8 cellular contexts compared by ENCODE assay signal in genomic region chr3:138947303-138948121, GRCh38. TPM values are rescaled to one million over a fixed set of nuclear protein-coding genes. Genes with fewer than 3 reads are reported as not detected.
DNase-seq lines count a peak whose midpoint lies in the region; ATAC-seq and TF ChIP-seq lines count a peak whose summit lies in the region.

No MANE protein-coding gene starts in this region.

- peak overlapping the region; percentile 46 to 69 (median 54); a peak in 19 of 20 replicates for H3K4me3 ChIP-seq in BLaER1 treated with 17β-estradiol and CSF1 and Interleukin-3, amounts not matched to agents 10 nM and 100 nM
- H3K4me3 ChIP-seq in Panc1 (ENCODE audit: low read depth in 2 of 2, low read length in 2 of 2) (peak overlapping the region; percentile 62 to 69), neuronal stem cell (ENCODE audit: low read length in 2 of 2) (peak overlapping the region; percentile 48 to 67)

- H2BK120ac ChIP-seq in neuronal stem cell (ENCODE audit: low read depth, low read length): no peak overlapping the region

- no peak overlapping the region for H4K91ac ChIP-seq in neuronal stem cell (ENCODE audit: low read depth, low read length, poor library complexity)

- peaks cover 0 to 90% (median 80%) of the 10 kb centered on the region in 11 experiments; a peak in 19 of 22 replicates for H4K20me1 ChIP-seq in BLaER1 treated with 17β-estradiol and CSF1 and Interleukin-3, amounts not matched to agents 10 nM and 100 nM

- TF ChIP-seq CTCF in Panc1 (IDR thresholded peaks at IDR 0.05) (no peak), endothelial cell (IDR thresholded peaks at IDR 0.05; ENCODE audit: unreplicated experiment) (no peak)

- peak overlapping the region; percentile 89 for H3K4me3 Mint-ChIP-seq in endothelial cell (ENCODE audit: unreplicated experiment)

- H3K9ac ChIP-seq in BLaER1 treated with 17β-estradiol and CSF1 and Interleukin-3, amounts not matched to agents 10 nM and 100 nM: peak overlapping the region in 1 of 11 experiments; percentile 20; a peak in 2 of 22 replicates
- H3K9ac ChIP-seq in neuronal stem cell (ENCODE audit: low read depth, low read length, poor library complexity): no peak overlapping the region

- H3K36me3 Mint-ChIP-seq in endothelial cell (ENCODE audit: low read depth, unreplicated experiment): peaks cover 14% of the 10 kb centered on the region

- peak overlapping the region; percentile 78 for H3K18ac ChIP-seq in neuronal stem cell (ENCODE audit: low read length)

- peak overlapping the region; percentile 96 for H2AFZ ChIP-seq in neuronal stem cell (ENCODE audit: low read length)

- CTCF ChIA-PET in Panc1 (lab: Charles Lee): interaction anchor here (0.7 to 2.2 kb wide), 2 partner anchors 11 to 31 kb away, joined by 3 to 18 read pairs; no protein-coding TSS in a partner anchor

- no peak overlapping the region for H3K4ac ChIP-seq in neuronal stem cell (ENCODE audit: low read length)

- no peak overlapping the region for H3K14ac ChIP-seq in neuronal stem cell (ENCODE audit: low read length)

- no peaks in the 10 kb centered on the region for H3K9me3 ChIP-seq in BLaER1 treated with 17β-estradiol and CSF1 and Interleukin-3, amounts not matched to agents 10 nM and 100 nM (replicated peaks in 1 of 11)
- H3K9me3 ChIP-seq in Panc1 (ENCODE audit: control insufficient read depth, insufficient read depth, low read depth, low read length): no peaks in the 10 kb centered on the region
- no peaks in the 10 kb centered on the region for H3K9me3 ChIP-seq in neuronal stem cell (replicated peaks in 1 of 2; ENCODE audit: control insufficient read depth in 2 of 2, insufficient read depth in 1 of 2, low read depth in 1 of 2, low read length in 2 of 2)

- H2BK12ac ChIP-seq in neuronal stem cell (ENCODE audit: low read length): no peak overlapping the region

- peak; percentile 4 for ATAC-seq in Panc1
- ATAC-seq in HG03095 (IDR thresholded peaks at IDR 0.05; ENCODE audit: unreplicated experiment): no peak

- intact Hi-C loops in Panc1 (cut with micrococcal nuclease; ENCODE audit: unreplicated experiment): no loop called here

- no CpG with 5 or more reads among the region's 37 CpGs for WGBS in neuronal stem cell (ENCODE audit: extremely low coverage in 2 of 2, insufficient read length in 2 of 2, insufficient replicate concordance in 1 of 2), 2 donors

- in situ Hi-C loops in Panc1 (cut with HindIII; ENCODE audit: low pct_unique_long_range_greater_than_20kb, low sequenced_read_pairs): no loop called here

- H2BK5ac ChIP-seq in neuronal stem cell (ENCODE audit: low read length): no peak overlapping the region

- peaks cover 30 to 40% (median 34%) of the 10 kb centered on the region in 10 experiments; a peak in 19 of 20 replicates for H3K4me1 ChIP-seq in BLaER1 treated with 17β-estradiol and CSF1 and Interleukin-3, amounts not matched to agents 10 nM and 100 nM
- H3K4me1 ChIP-seq in Panc1 (ENCODE audit: control insufficient read depth, insufficient read depth, low read length): peaks cover 40% of the 10 kb centered on the region
- peaks cover 9 to 15% of the 10 kb centered on the region in 2 donors for H3K4me1 ChIP-seq in neuronal stem cell (ENCODE audit: control insufficient read depth in 2 of 2, insufficient read depth in 1 of 2, low read depth in 1 of 2, low read length in 2 of 2)

- H3K4me1 Mint-ChIP-seq in endothelial cell (ENCODE audit: unreplicated experiment): peaks cover 53% of the 10 kb centered on the region

- H3K36me3 ChIP-seq in BLaER1 treated with 17β-estradiol and CSF1 and Interleukin-3, amounts not matched to agents 10 nM and 100 nM: no peaks in the 10 kb centered on the region
- no peaks in the 10 kb centered on the region for H3K36me3 ChIP-seq in Panc1 (ENCODE audit: control insufficient read depth, insufficient read depth, low read length)
- H3K36me3 ChIP-seq in neuronal stem cell (replicated peaks in 1 of 2; ENCODE audit: control insufficient read depth in 2 of 2, insufficient read depth in 2 of 2, low read length in 2 of 2): no peaks in the 10 kb centered on the region

- H3K27ac ChIP-seq in BLaER1 treated with 17β-estradiol and CSF1 and Interleukin-3, amounts not matched to agents 10 nM and 100 nM: no peak overlapping the region
- peak overlapping the region; percentile 69 for H3K27ac ChIP-seq in Panc1 (ENCODE audit: low read length)
- H3K27ac ChIP-seq in neuronal stem cell (replicated peaks; ENCODE audit: low read length): no peak overlapping the region

- H3K27ac Mint-ChIP-seq in endothelial cell (ENCODE audit: unreplicated experiment): peak overlapping the region; percentile 57

- H3K27me3 Mint-ChIP-seq in endothelial cell (ENCODE audit: unreplicated experiment): peaks cover 31% of the 10 kb centered on the region

- DNase-seq in Panc1 (ENCODE audit: low read depth, low spot score) (no peak), endothelial cell (ENCODE audit: low spot score) (peak; percentile 31), neuronal stem cell (ENCODE audit: low spot score) (no peak), C1 segment of cervical spinal cord (lab: John Stamatoyannopoulos, UW) (no peak), T1000 (lab: John Stamatoyannopoulos, UW) (no peak), COR-L47 (lab: John Stamatoyannopoulos, UW) (no peak)

- H3K9me3 Mint-ChIP-seq in endothelial cell (ENCODE audit: unreplicated experiment): no peaks in the 10 kb centered on the region

- POLR2A ChIA-PET in Panc1 (lab: Charles Lee): interaction anchor here (0.6 kb wide), 1 partner anchor 30 kb away, joined by 3 read pairs; no protein-coding TSS in a partner anchor

- H4K8ac ChIP-seq in neuronal stem cell (ENCODE audit: low read depth, low read length): no peak overlapping the region

- H2AK5ac ChIP-seq in neuronal stem cell (ENCODE audit: low read depth, low read length): no peak overlapping the region

- H2BK15ac ChIP-seq in neuronal stem cell (ENCODE audit: low read length): no peak overlapping the region

- H3K4me2 ChIP-seq in BLaER1 treated with 17β-estradiol and CSF1 and Interleukin-3, amounts not matched to agents 10 nM and 100 nM: peak overlapping the region; percentile 70 to 99 (median 84)
- peak overlapping the region; percentile 74 for H3K4me2 ChIP-seq in neuronal stem cell (ENCODE audit: insufficient read depth, low read length, poor library complexity, severe bottlenecking)

- BruUV-seq in Panc1 (replicated peaks; lab: Mats Ljungman, UMichigan): TSS peak; percentile 53

- H3K27me3 ChIP-seq in BLaER1 treated with 17β-estradiol and CSF1 and Interleukin-3, amounts not matched to agents 10 nM and 100 nM: peaks cover 100% of the 10 kb centered on the region in 11 experiments
- H3K27me3 ChIP-seq in Panc1 (ENCODE audit: control insufficient read depth, insufficient read depth, low read length): no peaks in the 10 kb centered on the region; the same call in 1 of the 2 replicates
- peaks cover 50 to 99% (median 99%) of the 10 kb centered on the region in 3 experiments for H3K27me3 ChIP-seq in neuronal stem cell (ENCODE audit: control insufficient read depth in 3 of 3, insufficient read depth in 3 of 3, low read depth in 1 of 3, low read length in 3 of 3)

- no peaks in the 10 kb centered on the region for H3K79me1 ChIP-seq in neuronal stem cell (ENCODE audit: low read depth, low read length)

- peak overlapping the region; percentile 56 for H3K23ac ChIP-seq in neuronal stem cell (ENCODE audit: low read depth, low read length, poor library complexity)

RNA-seq across cellular contexts. Expression of gene FOXL2NB, which starts 0.5 kb away (rescaled TPM):
- total RNA-seq in Panc1 (2021; ENCODE audit: unreplicated experiment): 11.4 TPM
- 5.2 TPM for polyA plus RNA-seq in Panc1 (2012; ENCODE audit: insufficient read length)
- total RNA-seq in endothelial cell (ENCODE audit: unreplicated experiment): 13.2 TPM
- polyA plus RNA-seq in neuronal stem cell (2013, experiment 1 of 2): 0.01 TPM
- not detected for polyA plus RNA-seq in neuronal stem cell (2013, experiment 2 of 2)

RNA-seq across cellular contexts. Expression of gene FOXL2, which starts 0.6 kb away (rescaled TPM):
- total RNA-seq in Panc1 (2021; ENCODE audit: unreplicated experiment) (12.7 TPM), endothelial cell (ENCODE audit: unreplicated experiment) (6.8 TPM)
- polyA plus RNA-seq in Panc1 (2012; ENCODE audit: insufficient read length): 12.0 TPM
- polyA plus RNA-seq in neuronal stem cell (2013, experiment 1 of 2): 0.04 TPM
- 0.04 TPM for polyA plus RNA-seq in neuronal stem cell (2013, experiment 2 of 2)

RNA-seq across cellular contexts. Expression of gene PRR23A, which starts 58.6 kb away (rescaled TPM):
- total RNA-seq in Panc1 (2021; ENCODE audit: unreplicated experiment) (not detected), endothelial cell (ENCODE audit: unreplicated experiment) (not detected)
- not detected for polyA plus RNA-seq in Panc1 (2012; ENCODE audit: insufficient read length)
- not detected for polyA plus RNA-seq in neuronal stem cell (2013, experiment 1 of 2)
- not detected for polyA plus RNA-seq in neuronal stem cell (2013, experiment 2 of 2)
